16 cellular contexts compared by ENCODE assay signal in genomic region chr17:307295-307691, GRCh38. TPM values are rescaled to one million over a fixed set of nuclear protein-coding genes. Genes with fewer than 3 reads are reported as not detected.
DNase-seq lines count a peak whose midpoint lies in the region; ATAC-seq, FAIRE-seq and TF ChIP-seq lines count a peak whose summit lies in the region.
"Had no signal": no experiment of that assay in that cellular context is flagged by ENCODE, and none has a peak within 500 bp of the region (broad histone marks: within the 10 kb centered on the region; RNA-seq: fewer than 3 reads in every experiment).

No MANE protein-coding gene starts in this region.

- no peak for TF ChIP-seq RAD21 in K562 (CRISPR knock-in tag; conservative IDR thresholded peaks at IDR 0.05 in 1 of 2, IDR thresholded peaks at IDR 0.05 in 1 of 2)

- H3K9me3 ChIP-seq in BLaER1 (no peaks in the 10 kb centered on the region), K562 (replicated peaks; ENCODE audit: control insufficient read depth, insufficient read depth, low read depth, low read length) (no peaks in the 10 kb centered on the region), right cardiac atrium (ENCODE audit: control insufficient read depth, low read length) (no peaks in the 10 kb centered on the region), osteoblast (ENCODE audit: low read depth, low read length) (no peaks in the 10 kb centered on the region), colonic mucosa (no peaks in the 10 kb centered on the region)
- H3K9me3 ChIP-seq: Caco-2, SJCRH30 had no signal

- no peak for ATAC-seq in K562
- no peak for ATAC-seq in right cardiac atrium
- ATAC-seq in HG03565 (IDR thresholded peaks at IDR 0.05; ENCODE audit: unreplicated experiment): no peak
- no peak for ATAC-seq in sciatic nerve

- intact Hi-C loops in K562 (cut with micrococcal nuclease) (no loop called here), right cardiac atrium (cut with DNase I) (no loop called here), sciatic nerve (cut with DNase I) (no loop called here), colonic mucosa (cut with DNase I) (no loop called here)

- peaks cover 87% of the 10 kb centered on the region for H3K4me1 ChIP-seq in BLaER1
- peaks cover 0 to 2% of the 10 kb centered on the region in 2 experiments; a peak in 1 of 5 replicates for H3K4me1 ChIP-seq in K562 (replicated peaks in 1 of 2; ENCODE audit: control insufficient read depth in 2 of 2, insufficient read depth in 2 of 2, low read length in 2 of 2)
- H3K4me1 ChIP-seq in right cardiac atrium (ENCODE audit: control insufficient read depth, insufficient read depth, low read length): no peaks in the 10 kb centered on the region
- no peaks in the 10 kb centered on the region for H3K4me1 ChIP-seq in osteoblast (ENCODE audit: insufficient read depth, low read length)
- H3K4me1 ChIP-seq in colonic mucosa: no peaks in the 10 kb centered on the region
- H3K4me1 ChIP-seq: Caco-2, SJCRH30 had no signal

- POLR2A ChIA-PET in K562 (lab: Yijun Ruan, JAX): no interaction called here

- TF ChIP-seq POLR2A in K562 (conservative IDR thresholded peaks at IDR 0.05): no peak

- no peak for TF ChIP-seq EP300 in K562 (IDR thresholded peaks at IDR 0.05; ENCODE audit: low read length)

- in situ Hi-C loops in K562 (cut with MboI): no loop called here

- H3K27me3 ChIP-seq in BLaER1 (no peaks in the 10 kb centered on the region), K562 (ENCODE audit: control insufficient read depth in 2 of 2, insufficient read depth in 2 of 2, low read length in 2 of 2) (peaks cover 0 to 14% of the 10 kb centered on the region in 2 experiments; a peak in 3 of 5 replicates), right cardiac atrium (ENCODE audit: control insufficient read depth, insufficient read depth) (no peaks in the 10 kb centered on the region), osteoblast (ENCODE audit: insufficient read depth, low read length) (peaks cover 3% of the 10 kb centered on the region), colonic mucosa (no peaks in the 10 kb centered on the region)
- H3K27me3 ChIP-seq: SJCRH30 had no signal

- no peak overlapping the region for H3K4me3 ChIP-seq in BLaER1
- H3K4me3 ChIP-seq in K562: no peak overlapping the region
- H3K4me3 ChIP-seq in right cardiac atrium (ENCODE audit: low read length): no peak overlapping the region
- no peak overlapping the region for H3K4me3 ChIP-seq in osteoblast (ENCODE audit: insufficient read depth, low read length)
- no peak overlapping the region for H3K4me3 ChIP-seq in colonic mucosa
- H3K4me3 ChIP-seq: SJCRH30 had no signal

- H3K9me1 ChIP-seq in K562 (ENCODE audit: control insufficient read depth, insufficient read depth, low read length): no peaks in the 10 kb centered on the region

- whole genome bisulfite sequencing in K562 (ENCODE audit: insufficient coverage, low coverage, missing lambda C conversion rate): 0% methylated on average over 2 of the region's 16 CpGs
- 88% methylated on average over 16 of the region's 16 CpGs for WGBS in right cardiac atrium

- H3K79me2 ChIP-seq in K562 (ENCODE audit: control insufficient read depth, insufficient read depth, low read length): no peaks in the 10 kb centered on the region
- H3K79me2 ChIP-seq in osteoblast (ENCODE audit: insufficient read depth, low read length): no peaks in the 10 kb centered on the region

- TF ChIP-seq CTCF in K562 (IDR thresholded peaks at IDR 0.05 in 2 of 3, conservative IDR thresholded peaks at IDR 0.05 in 1 of 3; ENCODE audit: insufficient read depth in 2 of 3, low read depth in 1 of 3, low read length in 3 of 3): no peak
- TF ChIP-seq CTCF in osteoblast (IDR thresholded peaks at IDR 0.05; ENCODE audit: extremely low read depth, low read depth, low read length): no peak
- TF ChIP-seq CTCF in colonic mucosa (IDR thresholded peaks at IDR 0.05): no peak

- no TSS peak for BruUV-seq in K562 (replicated peaks; lab: Mats Ljungman, UMichigan)

- DNase-seq in K562 (ENCODE audit: extremely low read depth in 1 of 4, low spot score in 3 of 4) (no peak), right cardiac atrium (peak in 2 of 3 donors; percentile 5 to 23), osteoblast (ENCODE audit: insufficient read length, low spot score, missing footprints) (peak; percentile 37), foreskin melanocyte (no peak), sciatic nerve (ENCODE audit: low spot score) (no peak), colonic mucosa (no peak)
- DNase-seq: Caco-2, H7, NCI-H1105 treated with DMSO at 0.1 percent for 48 hours, NCI-H1694 treated with DMSO at 0.1 percent for 48 hours, NCI-H446, NCI-H748 treated with DMSO at 0.1 percent for 48 hours, OCI-M1, SJCRH30 had no signal

- H4K20me1 ChIP-seq in BLaER1 (peaks cover 56% of the 10 kb centered on the region), K562 (replicated peaks; ENCODE audit: control insufficient read depth, insufficient read depth, low read length) (no peaks in the 10 kb centered on the region; the same call in 1 of the 2 replicates), osteoblast (ENCODE audit: insufficient read depth, low read length) (no peaks in the 10 kb centered on the region)

- no peak overlapping the region for H3K9ac ChIP-seq in BLaER1
- no peak overlapping the region for H3K9ac ChIP-seq in K562 (ENCODE audit: insufficient read depth in 1 of 2, low read depth in 2 of 2, low read length in 2 of 2)
- H3K9ac ChIP-seq in colonic mucosa (ENCODE audit: low read depth in 2 of 2, low read length in 2 of 2): no peak overlapping the region

- H3K36me3 ChIP-seq in BLaER1 (no peaks in the 10 kb centered on the region), K562 (ENCODE audit: control insufficient read depth, insufficient read depth, low read length) (no peaks in the 10 kb centered on the region), osteoblast (ENCODE audit: insufficient read depth, low read length) (no peaks in the 10 kb centered on the region), colonic mucosa (no peaks in the 10 kb centered on the region)
- H3K36me3 ChIP-seq: SJCRH30 had no signal

- H3K27ac ChIP-seq in BLaER1 (no peak overlapping the region), K562 (ENCODE audit: extremely low read depth, low read depth, low read length) (no peak overlapping the region), right cardiac atrium (ENCODE audit: low read length) (no peak overlapping the region), osteoblast (ENCODE audit: low read depth, low read length) (no peak overlapping the region), colonic mucosa (no peak overlapping the region)
- H3K27ac ChIP-seq: SJCRH30 had no signal

- no peak for FAIRE-seq in K562 (lab: Jason Lieb, UNC)

- CTCF ChIA-PET in K562 (lab: Yijun Ruan, JAX; ENCODE audit: low intra/inter-chr PET ratio): no interaction called here

- H3K4me2 ChIP-seq in BLaER1 (peak overlapping the region; percentile 83), K562 (ENCODE audit: insufficient read depth, low read length) (no peak overlapping the region), osteoblast (ENCODE audit: insufficient read depth, low read length) (no peak overlapping the region)

- H2AFZ ChIP-seq in K562 (ENCODE audit: low read depth, low read length) (no peak overlapping the region), osteoblast (ENCODE audit: low read length) (no peak overlapping the region)

TF ChIP-seq in K562, 482 proteins besides CTCF, POLR2A, EP300 and RAD21 (continues in another document):
- TF ChIP-seq BCLAF1 (IDR thresholded peaks at IDR 0.05; ENCODE audit: borderline replicate concordance in 1 of 2, control insufficient read depth in 1 of 2, low read depth in 2 of 2, low read length in 1 of 2) (no peak), ZNF263 (CRISPR knock-in tag; IDR thresholded peaks at IDR 0.05; ENCODE audit: borderline replicate concordance) (peak; percentile 85), ARHGAP35 (IDR thresholded peaks at IDR 0.05; ENCODE audit: partially characterized antibody) (no peak)

RNA-seq across cellular contexts. Expression of gene RPH3AL, which starts 45.3 kb away (rescaled TPM):
- 2.4 and 4.9 TPM in 2 replicates for total RNA-seq in K562 (2011; cell fraction: chromatin; rRNA removed; ENCODE audit: low replicate concordance)
- total RNA-seq in K562 (2011; cell fraction: nucleolus; rRNA removed): 3.2 and 5.9 TPM in 2 replicates
- 1.5 and 3.0 TPM in 2 replicates for total RNA-seq in K562 (2011; cell fraction: nucleoplasm; rRNA removed)
- total RNA-seq in K562 (2014; rRNA removed): 0.86 and 1.2 TPM in 2 replicates
- 0.25 and 0.93 TPM in 2 replicates for total RNA-seq in K562 (2014; rRNA removed; fragmentation: Illumina TruSeq; extraction: Trizol)
- total RNA-seq in K562 (2015; rRNA removed; fragmentation: Illumina TruSeq; extraction: Trizol): 0.29 and 0.38 TPM in 2 replicates
- total RNA-seq in K562 (2021): 1.7 and 2.3 TPM in 2 replicates
- polyA plus RNA-seq in K562 (2011; rRNA removed): 0.45 and 0.52 TPM in 2 replicates
- 0.40 and 1.8 TPM in 2 replicates for polyA plus RNA-seq in K562 (2011; cell fraction: cytosol; rRNA removed)
- 0.77 and 1.1 TPM in 2 replicates for polyA plus RNA-seq in K562 (2011; cell fraction: nucleus; rRNA removed)
- polyA plus RNA-seq in K562 (2012): 1.1 and 2.7 TPM in 2 replicates
- polyA plus RNA-seq in K562 (2014; fragmentation: Illumina TruSeq; extraction: Trizol): 0.39 and 0.76 TPM in 2 replicates
- under 1 TPM; 0.18 to 0.20 TPM for polyA plus RNA-seq in K562 (2014; fragmentation: Nextera tagmentation; extraction: Ambion mirVana)
- 0.64 and 1.6 TPM in 2 replicates for polyA plus RNA-seq in K562 (2014; rRNA removed)
- polyA minus RNA-seq in K562 (2011; rRNA and poly(A)+ RNA removed): 0.35 TPM in 1 of 2 replicates, not detected in the other
- polyA minus RNA-seq in K562 (2011; cell fraction: cytosol; rRNA and poly(A)+ RNA removed): 0.86 TPM in 1 of 2 replicates, not detected in the other
- polyA minus RNA-seq in K562 (2011; cell fraction: nucleus; rRNA and poly(A)+ RNA removed): 0.44 and 1.6 TPM in 2 replicates
- total RNA-seq in right cardiac atrium: 10 to 100 TPM in 2 of 4 donors, 1 to 10 TPM in 2; 4.7 to 11.5 (median 10.2) TPM
- 6.7 TPM for polyA plus RNA-seq in right cardiac atrium
- total RNA-seq in osteoblast: 2.9 and 3.2 TPM in 2 replicates
- 19.0 TPM for total RNA-seq in sciatic nerve
- total RNA-seq in colonic mucosa: 10 to 100 TPM; 14.9 to 34.2 TPM

Comparison
In these comparisons a context has a peak if more than half of its experiments do, and no peak if none do; other contexts are left out.
1. DNase-seq: peak in right cardiac atrium (2 of 3) and osteoblast (single experiment); none in K562 (0 of 4), foreskin melanocyte (single experiment), sciatic nerve (single experiment) and colonic mucosa (single experiment).